ENCODE assay signal across 8 cellular contexts in the genomic region with DNA sequence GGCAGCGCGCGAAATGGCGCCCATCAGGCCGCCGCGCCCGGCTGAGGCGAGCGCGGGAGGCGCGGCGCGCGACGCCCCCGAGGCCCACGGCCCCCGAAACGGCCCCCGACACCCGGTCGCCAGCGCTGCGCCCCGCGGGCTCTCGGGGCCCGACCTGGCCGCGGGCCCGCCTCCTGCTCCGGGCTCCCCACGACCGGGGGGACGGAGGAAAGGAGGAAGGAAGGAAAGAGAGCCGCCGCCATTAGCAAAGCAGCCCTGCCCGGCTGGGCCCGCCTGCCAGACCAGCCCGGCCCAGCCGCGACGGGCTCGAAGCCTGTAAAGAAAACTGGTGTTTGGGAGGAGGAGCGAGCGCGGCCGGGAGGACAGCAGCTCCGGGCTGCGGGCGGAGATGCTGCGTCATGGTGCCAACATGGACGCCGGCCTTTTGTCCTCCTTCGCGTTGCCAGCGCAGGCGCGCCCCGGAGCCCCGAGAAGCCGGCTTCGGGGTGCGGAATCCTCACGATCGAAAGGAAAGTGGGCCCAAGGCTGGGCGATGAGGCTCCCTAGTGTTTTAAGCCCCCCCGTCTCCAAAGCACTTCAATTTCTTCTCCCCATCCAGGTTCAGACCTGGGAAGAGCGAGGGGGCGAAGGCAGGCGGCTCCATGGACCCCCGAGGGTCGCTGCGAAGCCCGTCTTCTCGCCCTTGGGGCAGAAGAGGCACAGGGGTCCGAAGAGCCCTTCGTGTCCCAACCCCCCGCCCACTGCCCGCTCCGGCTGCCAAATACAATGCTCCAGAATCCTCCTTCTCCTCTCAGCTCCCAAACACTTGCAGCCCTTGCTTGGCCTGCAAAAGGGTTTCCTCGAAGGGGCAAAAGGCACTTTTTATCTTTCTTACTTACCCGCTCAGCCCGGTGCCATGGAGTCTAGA. TPM values are rescaled to one million over a fixed set of nuclear protein-coding genes. Genes with fewer than 3 reads are reported as not detected.
DNase-seq lines count a peak whose midpoint lies in the region; ATAC-seq, FAIRE-seq and TF ChIP-seq lines count a peak whose summit lies in the region.

No MANE protein-coding gene starts in this region.

- H2AFZ ChIP-seq in DND-41 (ENCODE audit: low read depth, low read length) (peak overlapping the region; percentile 12), SU-DHL-6 (ENCODE audit: low read depth, low read length, severe bottlenecking) (no peak overlapping the region), parathyroid adenoma (peak overlapping the region; percentile 42)

- ATAC-seq in DND-41 (ENCODE audit: insufficient read depth, low read depth) (no peak), heart right ventricle (peak in 2 of 8 donors; percentile 3 to 7), HG03565 (IDR thresholded peaks at IDR 0.05; ENCODE audit: unreplicated experiment) (no peak)

- H3F3A ChIP-seq in SU-DHL-6 (ENCODE audit: insufficient read depth): peaks cover 30% of the 10 kb centered on the region

- no peaks in the 10 kb centered on the region for H3K9me3 ChIP-seq in DND-41 (ENCODE audit: insufficient read depth, low read length, severe bottlenecking)
- H3K9me3 ChIP-seq in HUES6 (ENCODE audit: control insufficient read depth, insufficient read depth, low read depth, low read length): no peaks in the 10 kb centered on the region
- H3K9me3 ChIP-seq in SU-DHL-6 (ENCODE audit: insufficient read depth, low read length): no peaks in the 10 kb centered on the region
- H3K9me3 ChIP-seq in heart right ventricle: no peaks in the 10 kb centered on the region
- H3K9me3 ChIP-seq in parathyroid adenoma (ENCODE audit: control insufficient read depth, low read length): no peaks in the 10 kb centered on the region

- H3K9me2 ChIP-seq in SU-DHL-6 (replicated peaks; ENCODE audit: insufficient read depth, low read length): no peaks in the 10 kb centered on the region

- H3K9ac ChIP-seq in DND-41 (ENCODE audit: low read depth, low read length) (peak overlapping the region; percentile 100), HUES6 (ENCODE audit: low read length) (peak overlapping the region; percentile 100), SU-DHL-6 (ENCODE audit: low read length) (peak overlapping the region; percentile 77), parathyroid adenoma (peak overlapping the region; percentile 88)

- H3K4me2 ChIP-seq in DND-41 (ENCODE audit: insufficient read depth, low read length) (peak overlapping the region; percentile 86), SU-DHL-6 (ENCODE audit: low read depth, low read length, poor library complexity, severe bottlenecking) (peak overlapping the region; percentile 97), parathyroid adenoma (ENCODE audit: low read length) (peak overlapping the region; percentile 99)

- H3K36me3 ChIP-seq in DND-41 (ENCODE audit: insufficient read depth, low read length) (peaks cover 46% of the 10 kb centered on the region), HUES6 (ENCODE audit: control insufficient read depth, insufficient read depth, low read length) (peaks cover 26% of the 10 kb centered on the region; the same call in 1 of the 2 replicates), SU-DHL-6 (ENCODE audit: low read length) (no peaks in the 10 kb centered on the region), heart right ventricle (peaks cover 0 to 25% (median 0%) of the 10 kb centered on the region in 9 donors), parathyroid adenoma (ENCODE audit: control insufficient read depth, insufficient read depth, low read length) (no peaks in the 10 kb centered on the region)

- H3K27me3 ChIP-seq in DND-41 (ENCODE audit: insufficient read depth, low read length, poor library complexity) (no peaks in the 10 kb centered on the region), HUES6 (ENCODE audit: control insufficient read depth, insufficient read depth, low read length) (no peaks in the 10 kb centered on the region), SU-DHL-6 (ENCODE audit: low read length) (no peaks in the 10 kb centered on the region), heart right ventricle (no peaks in the 10 kb centered on the region), parathyroid adenoma (ENCODE audit: control insufficient read depth, insufficient read depth, low read length) (no peaks in the 10 kb centered on the region)

- H3K79me2 ChIP-seq in DND-41 (ENCODE audit: insufficient read depth, low read length) (peaks cover 92% of the 10 kb centered on the region), SU-DHL-6 (ENCODE audit: insufficient read depth, low read length) (peaks cover 33% of the 10 kb centered on the region), parathyroid adenoma (peaks cover 13% of the 10 kb centered on the region)

- DNase-seq in DND-41: peak; percentile 70
- peak in 53 of 56 donors; percentile 19 to 82 (median 59) for DNase-seq in amygdala (lab: John Stamatoyannopoulos, UW)
- DNase-seq in heart right ventricle: peak; percentile 83 to 85
- DNase-seq in D721Med (ENCODE audit: insufficient read length, low spot score): no peak

- H3K27ac ChIP-seq in DND-41 (ENCODE audit: low read length) (peak overlapping the region; percentile 97), HUES6 (ENCODE audit: low read depth, low read length) (peak overlapping the region; percentile 100), SU-DHL-6 (ENCODE audit: low read depth, low read length) (peak overlapping the region; percentile 97), heart right ventricle (peak overlapping the region; percentile 98 to 100 (median 100)), parathyroid adenoma (peak overlapping the region; percentile 100)

- peaks cover 34% of the 10 kb centered on the region for H4K20me1 ChIP-seq in DND-41 (ENCODE audit: insufficient read depth, low read length)
- no peaks in the 10 kb centered on the region for H4K20me1 ChIP-seq in SU-DHL-6 (ENCODE audit: low read depth, low read length)

- intact Hi-C loops in heart right ventricle (cut with DNase I): no loop called here

- WGBS in heart right ventricle, 2 donors: 1% methylated on average over 65 to 86 of the region's 86 CpGs

- TF ChIP-seq CTCF in DND-41 (IDR thresholded peaks at IDR 0.05; ENCODE audit: borderline replicate concordance, extremely low read depth, low read length, poor library complexity, severe bottlenecking): no peak
- TF ChIP-seq CTCF in SU-DHL-6 (IDR thresholded peaks at IDR 0.05; ENCODE audit: insufficient read depth, low read length, poor library complexity, severe bottlenecking): no peak
- no peak for TF ChIP-seq CTCF in heart right ventricle (IDR thresholded peaks at IDR 0.05)
- no peak for TF ChIP-seq CTCF in parathyroid adenoma (IDR thresholded peaks at IDR 0.05)
- no peak for TF ChIP-seq CTCF in D721Med (IDR thresholded peaks at IDR 0.05; ENCODE audit: insufficient read depth, missing control alignments)

- H3K4me1 ChIP-seq in DND-41 (ENCODE audit: insufficient read depth, low read length): peaks cover 40% of the 10 kb centered on the region
- H3K4me1 ChIP-seq in HUES6 (ENCODE audit: control insufficient read depth, insufficient read depth, low read length): peaks cover 36% of the 10 kb centered on the region
- H3K4me1 ChIP-seq in heart right ventricle: peaks cover 29 to 59% (median 45%) of the 10 kb centered on the region in 9 donors
- H3K4me1 ChIP-seq in parathyroid adenoma: peaks cover 32% of the 10 kb centered on the region

- peak overlapping the region; percentile 59 to 60 for H3K4me3 ChIP-seq in DND-41 (ENCODE audit: low read depth in 1 of 2, low read length in 2 of 2)
- peak overlapping the region; percentile 74 for H3K4me3 ChIP-seq in HUES6 (ENCODE audit: low read depth, low read length)
- H3K4me3 ChIP-seq in SU-DHL-6 (ENCODE audit: insufficient read depth, low read length, poor library complexity, severe bottlenecking): peak overlapping the region; percentile 63
- H3K4me3 ChIP-seq in heart right ventricle: peak overlapping the region; percentile 39 to 87 (median 74)
- peak overlapping the region; percentile 95 for H3K4me3 ChIP-seq in parathyroid adenoma (ENCODE audit: low read depth, low read length)

- FAIRE-seq in D721Med (lab: Jason Lieb, UNC): no peak

RNA-seq across cellular contexts. Expression of a gene that starts 2.9 kb away (rescaled TPM):
- total RNA-seq in heart right ventricle: 10 to 100 TPM; 10.3 to 14.8 (median 11.2) TPM
- polyA plus RNA-seq in heart right ventricle: 10 to 100 TPM in 1 of 2 donors, 1 to 10 TPM in 1; 2.8 to 11.9 TPM

RNA-seq across cellular contexts. Expression of a gene that starts 7.5 kb away (rescaled TPM):
- total RNA-seq in heart right ventricle: 10 to 100 TPM; 19.8 to 45.6 (median 27.2) TPM
- polyA plus RNA-seq in heart right ventricle: 10 to 100 TPM; 16.5 to 16.6 TPM

RNA-seq across cellular contexts. Expression of a gene that starts 57.7 kb away (rescaled TPM):
- total RNA-seq in heart right ventricle: 1 to 10 TPM in 6 of 10 donors, under 1 TPM in 4; 0.24 to 3.4 (median 1.2) TPM
- 1 to 10 TPM; 1.0 to 1.3 TPM for polyA plus RNA-seq in heart right ventricle
